1 cellular context compared by ENCODE assay signal in the genomic region with DNA sequence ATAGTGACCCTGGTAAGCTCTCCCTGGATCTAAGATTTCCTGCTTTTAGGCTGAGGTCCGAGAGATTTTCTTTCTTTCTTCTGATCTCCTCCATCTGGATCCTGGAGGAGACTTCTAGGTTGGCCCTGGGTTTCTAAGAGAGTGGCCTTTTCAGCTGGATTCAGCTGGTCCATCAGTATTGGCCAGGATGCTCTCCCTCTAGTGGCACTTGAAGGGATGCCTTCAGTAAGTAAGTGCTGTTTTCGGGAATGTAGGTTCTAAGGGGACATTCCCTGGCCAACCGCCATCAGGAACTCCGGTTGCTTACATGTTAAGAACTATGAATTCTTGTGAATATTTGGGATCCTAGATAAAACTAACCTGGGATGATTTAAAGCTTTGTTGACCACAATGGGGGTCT.
TF ChIP-seq lines count a peak whose summit lies in the region.

No MANE protein-coding gene starts in this region.

TF ChIP-seq in H1, 55 proteins besides CTCF, POLR2A, EP300 and RAD21 (continued from another document):
- TF ChIP-seq CHD7 (IDR thresholded peaks at IDR 0.05; ENCODE audit: insufficient replicate concordance, low read length) (no peak), HDAC6 (IDR thresholded peaks at IDR 0.05; ENCODE audit: low read depth, low read length) (no peak), ASH2L (IDR thresholded peaks at IDR 0.05; ENCODE audit: low read length) (no peak), FOSL1 (IDR thresholded peaks at IDR 0.05; ENCODE audit: insufficient read depth, low read depth, low read length) (no peak), SP2 (IDR thresholded peaks at IDR 0.05; ENCODE audit: low read length) (no peak), CREB1 (IDR thresholded peaks at IDR 0.05) (no peak), SP4 (IDR thresholded peaks at IDR 0.05; ENCODE audit: low read length) (no peak), SRF (IDR thresholded peaks at IDR 0.05; ENCODE audit: low read depth, low read length) (no peak), SIRT6 (IDR thresholded peaks at IDR 0.05; ENCODE audit: low read length) (no peak), BRCA1 (IDR thresholded peaks at IDR 0.05; ENCODE audit: low read depth, low read length) (no peak), PHF8 (conservative IDR thresholded peaks at IDR 0.05; ENCODE audit: low read depth, low read length) (no peak), EGR1 (IDR thresholded peaks at IDR 0.05; ENCODE audit: borderline replicate concordance, low read depth, low read length) (no peak), MAFK (IDR thresholded peaks at IDR 0.05; ENCODE audit: low read depth, low read length) (no peak), KDM4A (IDR thresholded peaks at IDR 0.05; ENCODE audit: low read depth, low read length, severe bottlenecking) (no peak), BACH1 (IDR thresholded peaks at IDR 0.05; ENCODE audit: low read length) (no peak), NRF1 (IDR thresholded peaks at IDR 0.05; ENCODE audit: low read depth, low read length) (no peak)
